11 cellular contexts compared by ENCODE assay signal in genomic region chr18:48866028-48866733, GRCh38.
DNase-seq lines count a peak whose midpoint lies in the region; ATAC-seq and TF ChIP-seq lines count a peak whose summit lies in the region.
"Had no signal": no experiment of that assay in that cellular context is flagged by ENCODE, and none has a peak within 500 bp of the region (broad histone marks: within the 10 kb centered on the region; RNA-seq: fewer than 3 reads in every experiment).

No MANE protein-coding gene starts in this region.

- peaks cover 4% of the 10 kb centered on the region for H3K9me3 ChIP-seq in psoas muscle

- no peaks in the 10 kb centered on the region for H3K27me3 ChIP-seq in psoas muscle (ENCODE audit: insufficient read depth in 3 of 3, low read length in 2 of 3)
- H3K27me3 ChIP-seq: tibial nerve had no signal

- ATAC-seq in psoas muscle, result peak; percentile 79 to 91 (median 90)
- no peak for ATAC-seq in HG03521 (IDR thresholded peaks at IDR 0.05; ENCODE audit: unreplicated experiment)
- ATAC-seq in HG02981 (IDR thresholded peaks at IDR 0.05; ENCODE audit: unreplicated experiment), result no peak
- ATAC-seq: K562 had no signal

- no peaks in the 10 kb centered on the region for H3K36me3 ChIP-seq in psoas muscle (ENCODE audit: insufficient read depth in 1 of 2, low read depth in 1 of 2)

- intact Hi-C loops in psoas muscle (cut with DNase I), result no loop called here

- no peak overlapping the region for H3K27ac ChIP-seq in psoas muscle
- H3K27ac ChIP-seq: tibial nerve had no signal

- H3K4me3 ChIP-seq in fibroblast of villous mesenchyme (ENCODE audit: low read depth, low read length) (no peak overlapping the region), psoas muscle (no peak overlapping the region)
- H3K4me3 ChIP-seq: K562, tibial nerve had no signal

- DNase-seq in GM03348 (ENCODE audit: low spot score) (peak; percentile 78), NCI-H69 (lab: John Stamatoyannopoulos, UW) (peak; percentile 99), fibroblast of villous mesenchyme (ENCODE audit: low read depth) (peak; percentile 79), psoas muscle (peak; percentile 65 to 85), iPS-NIHi11 (ENCODE audit: low spot score) (no peak)
- no peak for DNase-seq in effector CD8-positive, alpha-beta T cell (lab: John Stamatoyannopoulos, UW)
- DNase-seq: activated B cell treated with CpG ODN at 0.5 μM for 24 hours had no signal

- 13 to 15% (median 14%) methylated on average over 7 of the region's 7 CpGs for WGBS in psoas muscle, 3 donors

- H3K4me1 ChIP-seq in psoas muscle, result no peaks in the 10 kb centered on the region
- H3K4me1 ChIP-seq: tibial nerve had no signal

- TF ChIP-seq CTCF in fibroblast of villous mesenchyme (IDR thresholded peaks at IDR 0.05; ENCODE audit: insufficient read depth, low read depth, low read length) (no peak), psoas muscle (IDR thresholded peaks at IDR 0.05) (no peak)

Comparison
In these comparisons a context has a peak if more than half of its experiments do, and no peak if none do; other contexts are left out.
1. DNase-seq: peak in GM03348 (single experiment), NCI-H69 (single experiment), fibroblast of villous mesenchyme (single experiment) and psoas muscle (2 of 2); none in iPS-NIHi11 (single experiment) and effector CD8-positive, alpha-beta T cell (single experiment).
2. ATAC-seq: peak in psoas muscle (4 of 4); none in HG03521 (single experiment) and HG02981 (single experiment).